Comparison of ENCODE assay signal across 17 cellular contexts in the genomic region with DNA sequence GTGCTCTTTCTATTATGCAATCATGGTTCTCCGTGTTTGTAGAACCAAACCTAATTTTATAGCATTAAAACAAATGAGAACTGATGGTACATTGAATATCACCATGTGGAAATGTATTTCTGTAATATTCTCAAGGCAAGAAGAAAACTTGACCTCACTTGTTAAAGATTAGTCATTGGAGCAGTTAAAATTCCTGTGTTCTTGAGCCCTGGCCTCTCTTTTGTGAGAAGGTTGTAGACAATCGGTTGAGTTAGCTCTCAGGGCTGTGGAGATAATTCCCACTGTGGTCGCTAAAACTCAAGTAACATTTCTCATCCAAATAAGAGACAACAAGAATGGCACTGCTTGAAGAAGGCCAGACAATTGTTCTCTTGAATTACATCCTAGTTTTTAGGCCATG.
"Had no signal": no experiment of that assay in that cellular context is flagged by ENCODE, and none has a peak within 500 bp of the region (broad histone marks: within the 10 kb centered on the region; RNA-seq: fewer than 3 reads in every experiment).

No MANE protein-coding gene starts in this region.

- H3K4me3 ChIP-seq: coronary artery, esophagus squamous epithelium, left ventricle myocardium inferior, suprapubic skin, tibial nerve had no signal

- H3K36me3 ChIP-seq: esophagus squamous epithelium, left ventricle myocardium inferior, suprapubic skin, tibial nerve had no signal

- H3K27ac ChIP-seq: coronary artery, esophagus squamous epithelium, left ventricle myocardium inferior, suprapubic skin, tibial nerve had no signal

- DNase-seq: activated CD4-positive, alpha-beta T cell treated with anti-CD3 and anti-CD28 coated beads for 1 hour; activated CD4-positive, alpha-beta T cell treated with anti-CD3 and anti-CD28 coated beads, Interleukin-2, amount 50 U/mL, for 1 hour; activated CD8-positive, alpha-beta T cell treated with anti-CD3 and anti-CD28 coated beads, Interleukin-2, amount 10 ng/mL, durations not matched to agents 7 days and 5 days; activated gamma-delta T cell; activated naive CD4-positive, alpha-beta T cell treated with anti-CD3 and anti-CD28 coated beads, Interleukin-2, amount 50 U/mL, for 16 hours; activated naive CD8-positive, alpha-beta T cell treated with anti-CD3 and anti-CD28 coated beads, Interleukin-2, amount 50 U/mL, for 24 hours; aorta; esophagus squamous epithelium; left ventricle myocardium inferior; stimulated activated CD4-positive, alpha-beta T cell treated with anti-CD3 and anti-CD28 coated beads, Interleukin-12 subunit alpha, Interleukin-12 subunit beta, amount 100 ng/mL, for 4 hours; stimulated activated naive CD8-positive, alpha-beta T cell treated with anti-CD3 and anti-CD28 coated beads, Interleukin-15, amount 100 ng/mL, for 72 hours; T-helper 9 cell had no signal

- H3K27me3 ChIP-seq: esophagus squamous epithelium, suprapubic skin, tibial nerve had no signal

- ATAC-seq: activated CD8-positive, alpha-beta T cell treated with anti-CD3 and anti-CD28 coated beads, Interleukin-2, amount 10 ng/mL, durations not matched to agents 7 days and 5 days; activated naive CD8-positive, alpha-beta T cell treated with anti-CD3 and anti-CD28 coated beads, Interleukin-2, amount 50 U/mL, for 24 hours; natural killer cell treated with Interleukin-12 subunit alpha and Interleukin-12 subunit beta and Interleukin-15 and Interleukin-18, amount 100 ng/mL, for 72 hours; stimulated activated effector memory CD8-positive, alpha-beta T cell treated with anti-CD3 and anti-CD28 coated beads, Interleukin-12 subunit alpha, Interleukin-12 subunit beta, amount 100 ng/mL, for 72 hours; stimulated activated naive CD8-positive, alpha-beta T cell treated with anti-CD3 and anti-CD28 coated beads, Interleukin-15, amount 100 ng/mL, for 72 hours had no signal

- H3K9me3 ChIP-seq: esophagus squamous epithelium, suprapubic skin had no signal
